24 cellular contexts compared by ENCODE assay signal in genomic region chrX:136464589-136464988, GRCh38. TPM values are rescaled to one million over a fixed set of nuclear protein-coding genes. Genes with fewer than 3 reads are reported as not detected.
"Had no signal": no experiment of that assay in that cellular context is flagged by ENCODE, and none has a peak within 500 bp of the region (broad histone marks: within the 10 kb centered on the region; RNA-seq: fewer than 3 reads in every experiment).

No MANE protein-coding gene starts in this region.

- H3K27ac ChIP-seq: KMS-11, SJSA1, SK-N-MC had no signal

- H3K9ac ChIP-seq: KMS-11 had no signal

- H3K9me3 ChIP-seq: SJSA1 had no signal

- H3K4me3 ChIP-seq: SJSA1, SK-N-MC had no signal

- DNase-seq: Kasumi-1, MM.1S, NCI-H1105, NCI-H1417, NCI-H146, NCI-H1694 treated with DMSO at 0.1 percent for 48 hours, NCI-H1930, NCI-H2081, NCI-H2107, NCI-H226, NCI-H446, NCI-H510A, NCI-H524 treated with DMSO at 0.1 percent for 48 hours, NCI-H69, NCI-H774, Right ventricle myocardium superior, RPMI8226, SIG-M5 had no signal

- H3K27me3 ChIP-seq: SJSA1 had no signal

- FAIRE-seq: RCC 7860 had no signal

- H3K4me1 ChIP-seq: SJSA1 had no signal

- H3K36me3 ChIP-seq: SJSA1 had no signal

- H3K4me2 ChIP-seq: KMS-11 had no signal

RNA-seq across cellular contexts. Expression of gene BRS3, which starts 23.2 kb away (rescaled TPM):
- total RNA-seq: HT-29, M059J, Right ventricle myocardium superior, SJSA1 had no signal
